Comparison of ENCODE assay signal across 1 cellular context in the genomic region with DNA sequence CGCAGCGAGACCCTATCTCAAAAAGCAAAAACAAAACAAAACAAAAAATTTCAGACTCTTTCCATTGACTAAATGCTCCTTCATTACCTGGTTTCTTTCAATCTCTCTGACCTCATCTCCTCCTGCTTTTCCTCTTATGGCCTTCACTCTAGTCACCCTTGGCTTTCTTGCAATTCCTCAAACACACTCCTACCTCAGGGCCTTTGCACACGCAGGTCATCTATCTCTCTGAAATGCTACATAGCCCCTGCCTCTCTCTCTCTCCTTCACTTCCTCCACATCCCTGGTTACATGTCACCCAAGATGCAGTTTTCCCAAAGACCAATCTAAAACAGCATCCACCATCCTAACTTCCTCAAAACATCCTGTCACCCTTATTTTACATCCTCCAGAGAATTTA.
TF ChIP-seq lines count a peak whose summit lies in the region.

No MANE protein-coding gene starts in this region.

TF ChIP-seq in HepG2, 621 proteins besides CTCF, POLR2A, EP300 and RAD21 (continued from another document):
- TF ChIP-seq, protein P1, sequence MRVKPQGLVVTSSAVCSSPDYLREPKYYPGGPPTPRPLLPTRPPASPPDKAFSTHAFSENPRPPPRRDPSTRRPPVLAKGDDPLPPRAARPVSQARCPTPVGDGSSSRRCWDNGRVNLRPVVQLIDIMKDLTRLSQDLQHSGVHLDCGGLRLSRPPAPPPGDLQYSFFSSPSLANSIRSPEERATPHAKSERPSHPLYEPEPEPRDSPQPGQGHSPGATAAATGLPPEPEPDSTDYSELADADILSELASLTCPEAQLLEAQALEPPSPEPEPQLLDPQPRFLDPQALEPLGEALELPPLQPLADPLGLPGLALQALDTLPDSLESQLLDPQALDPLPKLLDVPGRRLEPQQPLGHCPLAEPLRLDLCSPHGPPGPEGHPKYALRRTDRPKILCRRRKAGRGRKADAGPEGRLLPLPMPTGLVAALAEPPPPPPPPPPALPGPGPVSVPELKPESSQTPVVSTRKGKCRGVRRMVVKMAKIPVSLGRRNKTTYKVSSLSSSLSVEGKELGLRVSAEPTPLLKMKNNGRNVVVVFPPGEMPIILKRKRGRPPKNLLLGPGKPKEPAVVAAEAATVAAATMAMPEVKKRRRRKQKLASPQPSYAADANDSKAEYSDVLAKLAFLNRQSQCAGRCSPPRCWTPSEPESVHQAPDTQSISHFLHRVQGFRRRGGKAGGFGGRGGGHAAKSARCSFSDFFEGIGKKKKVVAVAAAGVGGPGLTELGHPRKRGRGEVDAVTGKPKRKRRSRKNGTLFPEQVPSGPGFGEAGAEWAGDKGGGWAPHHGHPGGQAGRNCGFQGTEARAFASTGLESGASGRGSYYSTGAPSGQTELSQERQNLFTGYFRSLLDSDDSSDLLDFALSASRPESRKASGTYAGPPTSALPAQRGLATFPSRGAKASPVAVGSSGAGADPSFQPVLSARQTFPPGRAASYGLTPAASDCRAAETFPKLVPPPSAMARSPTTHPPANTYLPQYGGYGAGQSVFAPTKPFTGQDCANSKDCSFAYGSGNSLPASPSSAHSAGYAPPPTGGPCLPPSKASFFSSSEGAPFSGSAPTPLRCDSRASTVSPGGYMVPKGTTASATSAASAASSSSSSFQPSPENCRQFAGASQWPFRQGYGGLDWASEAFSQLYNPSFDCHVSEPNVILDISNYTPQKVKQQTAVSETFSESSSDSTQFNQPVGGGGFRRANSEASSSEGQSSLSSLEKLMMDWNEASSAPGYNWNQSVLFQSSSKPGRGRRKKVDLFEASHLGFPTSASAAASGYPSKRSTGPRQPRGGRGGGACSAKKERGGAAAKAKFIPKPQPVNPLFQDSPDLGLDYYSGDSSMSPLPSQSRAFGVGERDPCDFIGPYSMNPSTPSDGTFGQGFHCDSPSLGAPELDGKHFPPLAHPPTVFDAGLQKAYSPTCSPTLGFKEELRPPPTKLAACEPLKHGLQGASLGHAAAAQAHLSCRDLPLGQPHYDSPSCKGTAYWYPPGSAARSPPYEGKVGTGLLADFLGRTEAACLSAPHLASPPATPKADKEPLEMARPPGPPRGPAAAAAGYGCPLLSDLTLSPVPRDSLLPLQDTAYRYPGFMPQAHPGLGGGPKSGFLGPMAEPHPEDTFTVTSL (CRISPR knock-in tag; IDR thresholded peaks at IDR 0.05; ENCODE audit: borderline replicate concordance) = no peak
